Comparison of ENCODE assay signal across 7 cellular contexts in the genomic region with DNA sequence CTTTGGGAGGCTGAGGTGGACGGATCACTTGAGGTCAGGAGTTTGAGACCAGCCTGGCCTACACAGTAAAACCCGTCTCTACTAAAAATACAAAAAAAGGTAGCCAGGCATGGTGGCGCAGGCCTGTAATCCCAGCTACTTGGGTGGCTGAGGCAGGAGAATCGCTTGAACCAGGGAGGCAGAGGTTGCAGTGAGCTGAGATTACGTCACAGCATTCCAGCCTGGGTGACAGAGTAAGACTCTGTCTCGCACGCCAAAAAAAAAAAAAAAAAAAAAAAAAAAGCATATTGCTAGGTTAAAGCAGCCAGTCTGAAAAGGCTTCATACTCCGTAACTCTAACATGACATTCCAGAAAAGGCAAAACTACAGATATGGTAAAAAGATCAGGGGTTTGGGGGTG. TPM values are rescaled to one million over a fixed set of nuclear protein-coding genes. Genes with fewer than 3 reads are reported as not detected.
DNase-seq lines count a peak whose midpoint lies in the region; ATAC-seq and TF ChIP-seq lines count a peak whose summit lies in the region.
"Not testable (repeated sequence)": the region's sequence is repeated elsewhere in the genome, so short reads cannot be mapped to it uniquely, and the experiment has no call there.

No MANE protein-coding gene starts in this region.

- H3K9me3 ChIP-seq in CD8-positive, alpha-beta memory T cell (ENCODE audit: low read length); fibroblast of lung (ENCODE audit: control insufficient read depth, insufficient read depth, low read depth, low read length); right cardiac atrium (ENCODE audit: control insufficient read depth, low read length); osteoblast (ENCODE audit: low read depth, low read length): not testable (repeated sequence)

- peaks cover 82% of the 10 kb centered on the region for H3K79me2 ChIP-seq in fibroblast of lung (ENCODE audit: control insufficient read depth, insufficient read depth, low read length)
- H3K79me2 ChIP-seq in osteoblast (ENCODE audit: insufficient read depth, low read length): peaks cover 95% of the 10 kb centered on the region

- not testable (repeated sequence) for H3K27me3 ChIP-seq in CD8-positive, alpha-beta memory T cell (ENCODE audit: insufficient read depth, low read length, poor library complexity, severe bottlenecking); fibroblast of lung (ENCODE audit: control insufficient read depth, insufficient read depth, low read length); right cardiac atrium (ENCODE audit: control insufficient read depth, insufficient read depth); osteoblast (ENCODE audit: insufficient read depth, low read length)

- peaks cover 26% of the 10 kb centered on the region for H3K4me1 ChIP-seq in CD8-positive, alpha-beta memory T cell (ENCODE audit: insufficient read depth, low read length)
- H3K4me1 ChIP-seq in fibroblast of lung (ENCODE audit: control insufficient read depth, extremely low read depth, insufficient read depth, low read length); right cardiac atrium (ENCODE audit: control insufficient read depth, insufficient read depth, low read length); osteoblast (ENCODE audit: insufficient read depth, low read length): not testable (repeated sequence)

- DNase-seq in CD8-positive, alpha-beta memory T cell; activated T-cell treated with anti-CD3 and anti-CD28 coated beads, Interleukin-2, amount 50 U/mL, for 72 hours; osteoblast (ENCODE audit: insufficient read length, low spot score, missing footprints): not testable (repeated sequence)
- DNase-seq in MCF 10A (ENCODE audit: unreplicated experiment) (peak; percentile 29), fibroblast of lung (ENCODE audit: low read depth in 2 of 2) (peak; percentile 14 to 21), right cardiac atrium (peak in 1 of 3 donors; percentile 23)

- not testable (repeated sequence) for H3K27me3 Mint-ChIP-seq in CD8-positive, alpha-beta memory T cell; IgD-negative memory B cell; activated T-cell treated with anti-CD3 and anti-CD28 coated beads, Interleukin-2, amount 50 U/mL, for 72 hours (ENCODE audit: low read depth); MCF 10A (ENCODE audit: insufficient read depth, unreplicated experiment)

- WGBS in right cardiac atrium: 76% methylated on average over 8 of the region's 8 CpGs

- CTCF ChIA-PET in CD8-positive, alpha-beta memory T cell (lab: Charles Lee): not testable (repeated sequence)
- CTCF ChIA-PET in MCF 10A (lab: Yijun Ruan, JAX): interaction anchor here (1.8 kb wide), 1 partner anchor 12 kb away, joined by 8 read pairs; no protein-coding TSS in a partner anchor

- POLR2A ChIA-PET in CD8-positive, alpha-beta memory T cell (lab: Charles Lee): not testable (repeated sequence)
- POLR2A ChIA-PET in MCF 10A (lab: Yijun Ruan, JAX): interaction anchor here (1.2 kb wide), 1 partner anchor 8 kb away, joined by 3 read pairs; no protein-coding TSS in a partner anchor

- peak overlapping the region; percentile 29 to 67 (median 45) for H3K4me3 Mint-ChIP-seq in CD8-positive, alpha-beta memory T cell
- peak overlapping the region in 3 of 4 donors; percentile 30 to 71 (median 52) for H3K4me3 Mint-ChIP-seq in IgD-negative memory B cell
- H3K4me3 Mint-ChIP-seq in activated T-cell treated with anti-CD3 and anti-CD28 coated beads, Interleukin-2, amount 50 U/mL, for 72 hours: peak overlapping the region in 1 of 2 donors; percentile 65
- H3K4me3 Mint-ChIP-seq in MCF 10A (ENCODE audit: unreplicated experiment): not testable (repeated sequence)

- not testable (repeated sequence) for H3K27ac ChIP-seq in CD8-positive, alpha-beta memory T cell (ENCODE audit: low read depth, low read length)
- peak overlapping the region; percentile 40 for H3K27ac ChIP-seq in fibroblast of lung (ENCODE audit: insufficient read depth, low read length)
- H3K27ac ChIP-seq in right cardiac atrium (ENCODE audit: low read length): peak overlapping the region; percentile 50
- peak overlapping the region; percentile 21 for H3K27ac ChIP-seq in osteoblast (ENCODE audit: low read depth, low read length)

- H3K4me2 ChIP-seq in fibroblast of lung (ENCODE audit: extremely low read depth, insufficient read depth, low read length); osteoblast (ENCODE audit: insufficient read depth, low read length): not testable (repeated sequence)

- not testable (repeated sequence) for H4K20me1 ChIP-seq in fibroblast of lung (ENCODE audit: control insufficient read depth, extremely low read depth, insufficient read depth, low read length)
- peaks cover 42% of the 10 kb centered on the region for H4K20me1 ChIP-seq in osteoblast (ENCODE audit: insufficient read depth, low read length)

- not testable (repeated sequence) for BruUV-seq in MCF 10A (replicated peaks; lab: Mats Ljungman, UMichigan)

- H3K9me3 Mint-ChIP-seq in CD8-positive, alpha-beta memory T cell; IgD-negative memory B cell; activated T-cell treated with anti-CD3 and anti-CD28 coated beads, Interleukin-2, amount 50 U/mL, for 72 hours; MCF 10A (ENCODE audit: unreplicated experiment): not testable (repeated sequence)

- peaks cover 16 to 91% (median 36%) of the 10 kb centered on the region in 3 donors for H3K36me3 Mint-ChIP-seq in CD8-positive, alpha-beta memory T cell
- H3K36me3 Mint-ChIP-seq in IgD-negative memory B cell: not testable (repeated sequence)
- H3K36me3 Mint-ChIP-seq in activated T-cell treated with anti-CD3 and anti-CD28 coated beads, Interleukin-2, amount 50 U/mL, for 72 hours (ENCODE audit: insufficient read depth in 2 of 2): peaks cover 26 to 70% of the 10 kb centered on the region in 2 donors
- H3K36me3 Mint-ChIP-seq in MCF 10A (ENCODE audit: insufficient read depth, unreplicated experiment): peaks cover 96% of the 10 kb centered on the region

- not testable (repeated sequence) for ATAC-seq in activated T-cell treated with anti-CD3 and anti-CD28 coated beads, Interleukin-2, amount 50 U/mL, for 72 hours (replicated peaks in 1 of 2)
- peak in 1 of 2 donors; percentile 39 for ATAC-seq in right cardiac atrium

- peaks cover 71 to 86% (median 74%) of the 10 kb centered on the region in 3 donors for H3K4me1 Mint-ChIP-seq in CD8-positive, alpha-beta memory T cell
- H3K4me1 Mint-ChIP-seq in IgD-negative memory B cell (peaks cover 35 to 52% (median 36%) of the 10 kb centered on the region in 3 donors), MCF 10A (ENCODE audit: insufficient read depth, unreplicated experiment) (peaks cover 33% of the 10 kb centered on the region)
- H3K4me1 Mint-ChIP-seq in activated T-cell treated with anti-CD3 and anti-CD28 coated beads, Interleukin-2, amount 50 U/mL, for 72 hours (ENCODE audit: low read depth): peaks cover 67% of the 10 kb centered on the region

- H2AFZ ChIP-seq in fibroblast of lung (ENCODE audit: low read length); osteoblast (ENCODE audit: low read length): not testable (repeated sequence)

- peak overlapping the region in 3 of 8 donors; percentile 14 to 81 (median 73) for H3K27ac Mint-ChIP-seq in CD8-positive, alpha-beta memory T cell
- H3K27ac Mint-ChIP-seq in IgD-negative memory B cell; MCF 10A (ENCODE audit: low read depth, unreplicated experiment): not testable (repeated sequence)
- peak overlapping the region; percentile 43 for H3K27ac Mint-ChIP-seq in activated T-cell treated with anti-CD3 and anti-CD28 coated beads, Interleukin-2, amount 50 U/mL, for 72 hours

- H3K36me3 ChIP-seq in CD8-positive, alpha-beta memory T cell (ENCODE audit: insufficient read depth, low read length): peaks cover 50% of the 10 kb centered on the region
- not testable (repeated sequence) for H3K36me3 ChIP-seq in fibroblast of lung (ENCODE audit: control insufficient read depth, insufficient read depth, low read length)
- H3K36me3 ChIP-seq in osteoblast (ENCODE audit: insufficient read depth, low read length): peaks cover 83% of the 10 kb centered on the region

- H3K9ac ChIP-seq in fibroblast of lung (ENCODE audit: insufficient read depth, low read length): not testable (repeated sequence)

- intact Hi-C loops in MCF 10A (cut with micrococcal nuclease); right cardiac atrium (cut with DNase I): not testable (repeated sequence)

- not testable (repeated sequence) for H3K4me3 ChIP-seq in CD8-positive, alpha-beta memory T cell (ENCODE audit: low read length); fibroblast of lung (replicated peaks in 1 of 4; ENCODE audit: control extremely low read depth in 1 of 4, insufficient read depth in 1 of 4, low read depth in 3 of 4, low read length in 4 of 4); right cardiac atrium (ENCODE audit: low read length); osteoblast (ENCODE audit: insufficient read depth, low read length)

- TF ChIP-seq CTCF in MCF 10A (IDR thresholded peaks at IDR 0.05; ENCODE audit: unreplicated experiment); fibroblast of lung (conservative IDR thresholded peaks at IDR 0.05 in 1 of 2, IDR thresholded peaks at IDR 0.05 in 1 of 2; ENCODE audit: low read depth in 1 of 2, low read length in 2 of 2); osteoblast (IDR thresholded peaks at IDR 0.05; ENCODE audit: extremely low read depth, low read depth, low read length): not testable (repeated sequence)

RNA-seq across cellular contexts. Expression of a gene that starts 6.7 kb away (rescaled TPM):
- total RNA-seq in CD8-positive, alpha-beta memory T cell: 100 to 1,000 TPM; 406 to 410 TPM
- polyA plus RNA-seq in CD8-positive, alpha-beta memory T cell: 61.2 TPM
- 72.1 TPM for polyA plus RNA-seq in IgD-negative memory B cell
- 100 to 1,000 TPM; 215 to 231 TPM for total RNA-seq in activated T-cell treated with anti-CD3 and anti-CD28 coated beads, Interleukin-2, amount 50 U/mL, for 72 hours
- 245 and 279 TPM in 2 replicates for total RNA-seq in MCF 10A (2022)
- total RNA-seq in fibroblast of lung: 168 and 190 TPM in 2 replicates
- 182 and 264 TPM in 2 replicates for polyA plus RNA-seq in fibroblast of lung
- 230 and 280 TPM in 2 replicates for polyA plus RNA-seq in fibroblast of lung (2012)
- polyA minus RNA-seq in fibroblast of lung (ENCODE audit: low replicate concordance): 7.5 and 15.1 TPM in 2 replicates
- total RNA-seq in right cardiac atrium: 100 to 1,000 TPM; 112 to 141 (median 127) TPM
- polyA plus RNA-seq in right cardiac atrium: 123 TPM
- 71.9 and 75.3 TPM in 2 replicates for total RNA-seq in osteoblast

RNA-seq across cellular contexts. Expression of a gene that starts 7.1 kb away (rescaled TPM):
- 10 to 100 TPM; 51.3 to 53.6 TPM for total RNA-seq in CD8-positive, alpha-beta memory T cell
- 18.9 TPM for polyA plus RNA-seq in CD8-positive, alpha-beta memory T cell
- 14.7 TPM for polyA plus RNA-seq in IgD-negative memory B cell
- total RNA-seq in activated T-cell treated with anti-CD3 and anti-CD28 coated beads, Interleukin-2, amount 50 U/mL, for 72 hours: 10 to 100 TPM; 85.8 to 93.3 TPM
- total RNA-seq in MCF 10A (2022): 69.7 and 71.3 TPM in 2 replicates
- 81.9 and 84.0 TPM in 2 replicates for total RNA-seq in fibroblast of lung
- 79.2 and 104 TPM in 2 replicates for polyA plus RNA-seq in fibroblast of lung
- polyA plus RNA-seq in fibroblast of lung (2012): 35.2 and 40.0 TPM in 2 replicates
- 95.1 and 111 TPM in 2 replicates for polyA minus RNA-seq in fibroblast of lung (ENCODE audit: low replicate concordance)
- total RNA-seq in right cardiac atrium: 10 to 100 TPM; 23.7 to 34.5 (median 25.2) TPM
- polyA plus RNA-seq in right cardiac atrium: 10.3 TPM
- total RNA-seq in osteoblast: 131 and 163 TPM in 2 replicates
